In the genomic region with DNA sequence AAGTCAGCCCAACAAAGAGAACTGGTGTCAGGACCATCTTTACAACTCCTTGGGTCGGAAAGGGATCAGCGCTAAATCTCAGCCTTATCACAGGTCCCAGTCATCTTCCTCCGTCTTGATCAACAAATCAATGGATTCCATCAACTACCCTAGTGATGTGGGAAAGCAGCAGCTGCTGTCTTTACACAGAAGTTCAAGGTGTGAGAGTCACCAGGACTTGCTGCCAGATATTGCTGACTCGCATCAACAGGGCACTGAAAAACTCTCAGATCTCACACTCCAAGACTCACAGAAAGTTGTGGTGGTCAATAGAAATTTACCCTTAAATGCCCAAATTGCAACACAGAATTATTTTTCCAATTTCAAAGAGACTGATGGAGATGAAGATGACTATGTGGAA, we compare ENCODE assay signal across 27 cellular contexts. TPM values are rescaled to one million over a fixed set of nuclear protein-coding genes. Genes with fewer than 3 reads are reported as not detected.
DNase-seq lines count a peak whose midpoint lies in the region; ATAC-seq, FAIRE-seq and TF ChIP-seq lines count a peak whose summit lies in the region.
"Had no signal": no experiment of that assay in that cellular context is flagged by ENCODE, and none has a peak within 500 bp of the region (broad histone marks: within the 10 kb centered on the region; RNA-seq: fewer than 3 reads in every experiment).

No MANE protein-coding gene starts in this region.

- CTCF ChIA-PET in IMR-90 (lab: Yijun Ruan, JAX) (no interaction called here), mammary epithelial cell (lab: Charles Lee; ENCODE audit: low non-redundant PET) (no interaction called here)

- intact Hi-C loops in IMR-90 (cut with micrococcal nuclease), result no loop called here
- intact Hi-C loops in body of pancreas (cut with DNase I), result no loop called here
- intact Hi-C loops in pancreas (cut with DNase I), result no loop called here
- intact Hi-C loops in mammary epithelial cell (cut with micrococcal nuclease), result no loop called here

- H2AK9ac ChIP-seq in IMR-90 (replicated peaks; ENCODE audit: low read depth, low read length, poor library complexity), result no peak overlapping the region

- peaks cover 7% of the 10 kb centered on the region for H3K36me3 ChIP-seq in IMR-90 (ENCODE audit: control insufficient read depth, insufficient read depth, low read length)
- H3K36me3 ChIP-seq in body of pancreas (replicated peaks in 1 of 2; ENCODE audit: insufficient read depth in 1 of 2, low read depth in 2 of 2), result no peaks in the 10 kb centered on the region
- H3K36me3 ChIP-seq in pancreas, result no peaks in the 10 kb centered on the region
- H3K36me3 ChIP-seq in mammary epithelial cell (ENCODE audit: insufficient read depth, low read length), result peaks cover 4% of the 10 kb centered on the region
- H3K36me3 ChIP-seq: BE2C had no signal

- dilution Hi-C loops in IMR-90 (cut with HindIII; ENCODE audit: low sequenced_read_pairs, unreplicated experiment), result no loop called here
- dilution Hi-C loops in mammary epithelial cell (cut with HindIII; ENCODE audit: low sequenced_read_pairs), result no loop called here

- no peak overlapping the region for H3K18ac ChIP-seq in IMR-90 (ENCODE audit: low read depth, low read length)

- H3K9ac ChIP-seq in IMR-90 (ENCODE audit: low read depth, low read length) (no peak overlapping the region), mammary epithelial cell (ENCODE audit: insufficient read depth, low read length) (no peak overlapping the region)
- H3K9ac ChIP-seq: BLaER1 had no signal

- no peaks in the 10 kb centered on the region for H3K9me3 ChIP-seq in IMR-90 (ENCODE audit: control insufficient read depth, insufficient read depth, low read length)
- no peaks in the 10 kb centered on the region for H3K9me3 ChIP-seq in body of pancreas
- H3K9me3 ChIP-seq in pancreas, result no peaks in the 10 kb centered on the region
- H3K9me3 ChIP-seq in mammary epithelial cell (replicated peaks; ENCODE audit: insufficient read depth, low read length), result no peaks in the 10 kb centered on the region
- H3K9me3 ChIP-seq: BE2C, BLaER1 had no signal

- no peak overlapping the region for H3K23ac ChIP-seq in IMR-90 (ENCODE audit: low read depth, low read length)

- H3K4me1 ChIP-seq in IMR-90 (ENCODE audit: control insufficient read depth, insufficient read depth, low read length) (no peaks in the 10 kb centered on the region), body of pancreas (no peaks in the 10 kb centered on the region), pancreas (peaks cover 0 to 5% (median 0%) of the 10 kb centered on the region in 3 donors), mammary epithelial cell (ENCODE audit: insufficient read depth, low read length) (peaks cover 7% of the 10 kb centered on the region)
- H3K4me1 ChIP-seq: BE2C, BLaER1 had no signal

- no peak overlapping the region for H3K4me2 ChIP-seq in IMR-90 (ENCODE audit: low read depth, low read length)
- H3K4me2 ChIP-seq in mammary epithelial cell (ENCODE audit: insufficient read depth, low read depth, low read length), result no peak overlapping the region
- H3K4me2 ChIP-seq: BLaER1 had no signal

- no peak for TF ChIP-seq POLR2A in IMR-90 (IDR thresholded peaks at IDR 0.05; ENCODE audit: low read depth, low read length)
- TF ChIP-seq POLR2A in body of pancreas (IDR thresholded peaks at IDR 0.05), result no peak

- TF ChIP-seq CTCF in IMR-90 (conservative IDR thresholded peaks at IDR 0.05; ENCODE audit: low read depth, low read length), result no peak
- TF ChIP-seq CTCF in body of pancreas (IDR thresholded peaks at IDR 0.05), result no peak
- TF ChIP-seq CTCF in pancreas (IDR thresholded peaks at IDR 0.05), result no peak
- no peak for TF ChIP-seq CTCF in mammary epithelial cell (conservative IDR thresholded peaks at IDR 0.05 in 1 of 2, IDR thresholded peaks at IDR 0.05 in 1 of 2; ENCODE audit: extremely low read depth in 1 of 2, insufficient read depth in 1 of 2, low read depth in 1 of 2, low read length in 2 of 2)

- no peak overlapping the region for H3K4ac ChIP-seq in IMR-90 (ENCODE audit: low read depth, low read length)

- in situ Hi-C loops in IMR-90 (cut with MboI; ENCODE audit: low sequenced_read_pairs), result no loop called here
- in situ Hi-C loops in mammary epithelial cell (cut with MboI; ENCODE audit: low sequenced_read_pairs in 2 of 2), result no loop called here

- no peak overlapping the region for H4K5ac ChIP-seq in IMR-90 (ENCODE audit: low read depth, low read length)

- H3K27me3 ChIP-seq in IMR-90 (ENCODE audit: control insufficient read depth, insufficient read depth, low read length) (no peaks in the 10 kb centered on the region), body of pancreas (no peaks in the 10 kb centered on the region), pancreas (peaks cover 0 to 3% (median 0%) of the 10 kb centered on the region in 4 donors), mammary epithelial cell (ENCODE audit: insufficient read depth, low read length) (no peaks in the 10 kb centered on the region)
- H3K27me3 ChIP-seq: BLaER1 had no signal

- H3K14ac ChIP-seq in IMR-90 (replicated peaks; ENCODE audit: low read depth, low read length), result no peak overlapping the region

- WGBS in IMR-90 (ENCODE audit: extremely low coverage in 2 of 2, insufficient read length in 1 of 2), 2 experiments, result no CpG with 5 or more reads among the region's 4 CpGs
- 30 to 44% methylated on average over 1 to 4 of the region's 4 CpGs for whole genome bisulfite sequencing in body of pancreas, 2 donors
- 42% methylated on average over 4 of the region's 4 CpGs for WGBS in pancreas, 2 donors
- WGBS in mammary epithelial cell (ENCODE audit: low coverage, missing lambda C conversion rate), result 100% methylated on average over 4 of the region's 4 CpGs

- H4K20me1 ChIP-seq in IMR-90 (ENCODE audit: insufficient read depth, low read length), result peaks cover 3% of the 10 kb centered on the region; the same call in 1 of the 2 replicates
- H4K20me1 ChIP-seq in mammary epithelial cell (ENCODE audit: insufficient read depth, low read length), result no peaks in the 10 kb centered on the region
- H4K20me1 ChIP-seq: BLaER1 had no signal

- BruUV-seq in IMR-90 (replicated peaks; lab: Mats Ljungman, UMichigan) (no TSS peak), mammary epithelial cell (replicated peaks; lab: Mats Ljungman, UMichigan) (no TSS peak)

- H2BK120ac ChIP-seq in IMR-90 (ENCODE audit: low read depth, low read length), result no peak overlapping the region

- no peaks in the 10 kb centered on the region for H3K79me2 ChIP-seq in mammary epithelial cell (ENCODE audit: insufficient read depth, low read length)

- TF ChIP-seq RAD21 in IMR-90 (IDR thresholded peaks at IDR 0.05; ENCODE audit: low read length), result no peak

- H3K9me1 ChIP-seq in IMR-90 (ENCODE audit: insufficient read depth, low read length), result no peaks in the 10 kb centered on the region

- DNase-seq in IMR-90 (peak; percentile 41), body of pancreas (peak in 3 of 4 donors; percentile 19 to 37 (median 29)), pancreas (peak in 2 of 6 donors; percentile 22 to 24), mammary epithelial cell (no peak)
- no peak for DNase-seq in stimulated activated CD4-positive, alpha-beta T cell treated with anti-CD3 and anti-CD28 coated beads, Interleukin-2, amount 100 ng/mL, for 48 hours
- DNase-seq: 8988T; ACHN; BE2C; C1 segment of cervical spinal cord; CD4-positive, alpha-beta memory T cell; CD4-positive, CD25-positive, alpha-beta regulatory T cell; CD8-positive, alpha-beta memory T cell; COR-L47; DMS 273 treated with DMSO at 0.1 percent for 48 hours; DMS153; DMS53; DMS79; DND-41; EL; GDM1 had no signal

- H3K79me1 ChIP-seq in IMR-90 (ENCODE audit: low read depth in 1 of 2, low read length in 2 of 2), result peaks cover 19 to 23% of the 10 kb centered on the region in 2 experiments

- no peak overlapping the region for H2AK5ac ChIP-seq in IMR-90 (ENCODE audit: low read depth, low read length)

- H2BK20ac ChIP-seq in IMR-90 (ENCODE audit: low read depth, low read length), result no peak overlapping the region

- FAIRE-seq in pancreas (lab: Jason Lieb, UNC), result no peak
- FAIRE-seq: A204.1, GM12878, GM12892, GM18507 had no signal

- POLR2A ChIA-PET in IMR-90 (lab: Charles Lee; ENCODE audit: unreplicated experiment), result no interaction called here

- no peak overlapping the region for H2BK5ac ChIP-seq in IMR-90 (ENCODE audit: low read depth, low read length, poor library complexity, severe bottlenecking)

- no peak overlapping the region for H3K4me3 ChIP-seq in IMR-90 (ENCODE audit: insufficient read depth, low read depth, low read length)
- H3K4me3 ChIP-seq in body of pancreas, result no peak overlapping the region
- no peak overlapping the region for H3K4me3 ChIP-seq in pancreas
- no peak overlapping the region for H3K4me3 ChIP-seq in mammary epithelial cell (replicated peaks in 1 of 3; ENCODE audit: insufficient read depth in 1 of 3, low read depth in 2 of 3, low read length in 3 of 3)
- H3K4me3 ChIP-seq: BLaER1, GM12878 had no signal

- no peak for ATAC-seq in IMR-90 (ENCODE audit: low read depth)
- no peak for ATAC-seq in body of pancreas
- peak; percentile 46 to 77 (median 62) for ATAC-seq in pancreas
- no peak for ATAC-seq in HG02852 (IDR thresholded peaks at IDR 0.05; ENCODE audit: unreplicated experiment)
- no peak for ATAC-seq in HG02884 (IDR thresholded peaks at IDR 0.05; ENCODE audit: unreplicated experiment)
- ATAC-seq: GM12878 had no signal

- no peak overlapping the region for H4K8ac ChIP-seq in IMR-90 (ENCODE audit: low read depth in 2 of 2, low read length in 2 of 2)

- no peak overlapping the region for H2BK15ac ChIP-seq in IMR-90 (ENCODE audit: low read depth, low read length)

- H4K91ac ChIP-seq in IMR-90 (ENCODE audit: insufficient read depth, low read depth, low read length), result no peak overlapping the region

- no peak overlapping the region for H2AFZ ChIP-seq in IMR-90 (replicated peaks; ENCODE audit: low read length, poor library complexity)
- H2AFZ ChIP-seq in mammary epithelial cell (ENCODE audit: low read depth, low read length), result no peak overlapping the region

- no peak overlapping the region for H3K56ac ChIP-seq in IMR-90 (ENCODE audit: extremely low read depth, insufficient read depth, low read length)

- no peak overlapping the region for H3K27ac ChIP-seq in IMR-90 (ENCODE audit: insufficient read depth, low read length)
- no peak overlapping the region for H3K27ac ChIP-seq in body of pancreas
- no peak overlapping the region for H3K27ac ChIP-seq in pancreas
- no peak overlapping the region for H3K27ac ChIP-seq in mammary epithelial cell (ENCODE audit: insufficient read depth, low read depth, low read length)
- H3K27ac ChIP-seq: BLaER1 had no signal

TF ChIP-seq in IMR-90, 13 proteins besides CTCF, POLR2A, EP300 and RAD21 (continues in another document):
- no peak for TF ChIP-seq FOS (IDR thresholded peaks at IDR 0.05; ENCODE audit: low read depth, low read length)
- TF ChIP-seq MAZ (IDR thresholded peaks at IDR 0.05; ENCODE audit: borderline replicate concordance, low read depth, low read length), result no peak
- no peak for TF ChIP-seq BHLHE40 (IDR thresholded peaks at IDR 0.05; ENCODE audit: low read depth, low read length)

RNA-seq across cellular contexts. Expression of gene MTHFD1L, which starts 25.3 kb away (rescaled TPM):
- 53.2 and 53.9 TPM in 2 replicates for total RNA-seq in IMR-90 (2012; rRNA removed)
- 39.0 and 43.5 TPM in 2 replicates for polyA plus RNA-seq in IMR-90 (2012; rRNA removed)
- polyA plus RNA-seq in IMR-90 (2012; cell fraction: cytosol; rRNA removed), result 21.0 and 28.9 TPM in 2 replicates
- 25.2 and 89.7 TPM in 2 replicates for polyA plus RNA-seq in IMR-90 (2012; cell fraction: nucleus; rRNA removed; ENCODE audit: low replicate concordance)
- total RNA-seq in body of pancreas, result 10 to 100 TPM; 13.0 to 19.1 TPM
- 10 to 100 TPM in 3 of 6 donors, 1 to 10 TPM in 3; 7.4 to 26.5 (median 11.4) TPM for total RNA-seq in pancreas
- polyA plus RNA-seq in pancreas, result 1 to 10 TPM; 3.2 to 3.6 TPM
- total RNA-seq in mammary epithelial cell, result 10 to 100 TPM; 56.7 to 77.7 TPM
- 34.1 TPM for polyA plus RNA-seq in mammary epithelial cell
- 39.2 TPM for polyA minus RNA-seq in mammary epithelial cell

Comparison
In these comparisons a context has a peak if more than half of its experiments do, and no peak if none do; other contexts are left out.
1. ATAC-seq: peak in pancreas (4 of 4); none in IMR-90 (single experiment), body of pancreas (single experiment), HG02852 (single experiment) and HG02884 (single experiment).
2. DNase-seq: peak in IMR-90 (single experiment) and body of pancreas (3 of 4); none in mammary epithelial cell (single experiment) and stimulated activated CD4-positive, alpha-beta T cell treated with anti-CD3 and anti-CD28 coated beads, Interleukin-2, amount 100 ng/mL, for 48 hours (0 of 2).